In the genomic region with DNA sequence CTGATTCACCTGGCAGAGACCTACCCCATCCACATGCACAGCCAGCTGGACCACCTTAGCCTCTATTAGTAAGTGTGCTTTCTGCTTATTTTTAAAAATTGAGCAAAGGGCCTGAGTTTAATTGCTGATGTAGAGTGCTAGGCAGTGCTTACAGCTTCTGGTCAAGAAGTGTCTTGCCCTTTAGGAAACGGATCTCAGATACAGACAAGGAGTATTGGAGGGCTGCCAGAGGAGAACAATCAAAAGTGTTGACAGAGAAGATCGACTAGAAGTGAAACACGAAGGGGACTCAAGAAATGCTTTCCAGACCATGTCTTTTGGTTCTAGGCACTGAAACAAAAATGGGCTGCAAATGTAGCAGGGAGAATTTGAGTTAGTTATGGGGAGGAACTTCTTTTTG, we compare ENCODE assay signal across 24 cellular contexts.
"Had no signal": no experiment of that assay in that cellular context is flagged by ENCODE, and none has a peak within 500 bp of the region (broad histone marks: within the 10 kb centered on the region; RNA-seq: fewer than 3 reads in every experiment).

No MANE protein-coding gene starts in this region.

- DNase-seq: activated CD4-positive, alpha-beta memory T cell treated with anti-CD3 and anti-CD28 coated beads, Interleukin-2, amount 10 ng/mL, durations not matched to agents 7 days and 5 days; activated CD4-positive, alpha-beta T cell treated with anti-CD3 and anti-CD28 coated beads for 1 hour; activated CD4-positive, alpha-beta T cell treated with anti-CD3 and anti-CD28 coated beads, Interleukin-2, amount 10 ng/mL, durations not matched to agents 7 days and 5 days; activated CD8-positive, alpha-beta memory T cell treated with anti-CD3 and anti-CD28 coated beads, Interleukin-2, amount 50 U/mL, for 48 hours; activated gamma-delta T cell treated with Interleukin-2 at 50 U/mL for 16 hours; activated naive CD4-positive, alpha-beta T cell treated with anti-CD3 and anti-CD28 coated beads, Interleukin-2, amount 50 U/mL, for 16 hours; activated T-cell treated with anti-CD3 and anti-CD28 coated beads, Interleukin-2, amount 50 U/mL, for 24 hours; amniotic stem cell; brain microvascular endothelial cell; caudate nucleus; cortex of kidney; endodermal cell; foreskin melanocyte; islet precursor cell; left ventricle myocardium superior; naive thymus-derived CD4-positive, alpha-beta T cell; posterior cingulate gyrus; sigmoid colon; stimulated activated CD4-positive, alpha-beta T cell treated with anti-CD3 and anti-CD28 coated beads, Interleukin-4, amount 100 ng/mL, for 24 hours; stimulated activated naive CD8-positive, alpha-beta T cell treated with anti-CD3 and anti-CD28 coated beads, Interleukin-15, amount 100 ng/mL, for 72 hours; T-helper 9 cell; thyroid gland; upper lobe of right lung had no signal

- H3K4me3 ChIP-seq: esophagus muscularis mucosa, sigmoid colon, thyroid gland, upper lobe of right lung had no signal

- H3K9me3 ChIP-seq: esophagus muscularis mucosa, sigmoid colon, thyroid gland, upper lobe of right lung had no signal

- H3K27ac ChIP-seq: brain microvascular endothelial cell, esophagus muscularis mucosa, sigmoid colon, thyroid gland, upper lobe of right lung had no signal

- H3K4me1 ChIP-seq: esophagus muscularis mucosa, sigmoid colon, thyroid gland, upper lobe of right lung had no signal

- H3K27me3 ChIP-seq: brain microvascular endothelial cell, esophagus muscularis mucosa, sigmoid colon, thyroid gland, upper lobe of right lung had no signal

- H3K36me3 ChIP-seq: brain microvascular endothelial cell, esophagus muscularis mucosa, sigmoid colon, thyroid gland, upper lobe of right lung had no signal
